In genomic region chr17:46736100-46736499, GRCh38 we compare ENCODE assay signal across 1 cellular context.
TF ChIP-seq lines count a peak whose summit lies in the region.

No MANE protein-coding gene starts in this region.

TF ChIP-seq in H1, 55 proteins besides CTCF, POLR2A, EP300 and RAD21 (continued from another document):
- no peak for TF ChIP-seq EGR1 (IDR thresholded peaks at IDR 0.05; ENCODE audit: borderline replicate concordance, low read depth, low read length)
- TF ChIP-seq, protein P1, sequence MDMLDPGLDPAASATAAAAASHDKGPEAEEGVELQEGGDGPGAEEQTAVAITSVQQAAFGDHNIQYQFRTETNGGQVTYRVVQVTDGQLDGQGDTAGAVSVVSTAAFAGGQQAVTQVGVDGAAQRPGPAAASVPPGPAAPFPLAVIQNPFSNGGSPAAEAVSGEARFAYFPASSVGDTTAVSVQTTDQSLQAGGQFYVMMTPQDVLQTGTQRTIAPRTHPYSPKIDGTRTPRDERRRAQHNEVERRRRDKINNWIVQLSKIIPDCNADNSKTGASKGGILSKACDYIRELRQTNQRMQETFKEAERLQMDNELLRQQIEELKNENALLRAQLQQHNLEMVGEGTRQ (IDR thresholded peaks at IDR 0.05; ENCODE audit: low read length), result no peak
TF ChIP-seq in H1: peak in this region for 0.
